Comparison of ENCODE assay signal across 8 cellular contexts in the genomic region with DNA sequence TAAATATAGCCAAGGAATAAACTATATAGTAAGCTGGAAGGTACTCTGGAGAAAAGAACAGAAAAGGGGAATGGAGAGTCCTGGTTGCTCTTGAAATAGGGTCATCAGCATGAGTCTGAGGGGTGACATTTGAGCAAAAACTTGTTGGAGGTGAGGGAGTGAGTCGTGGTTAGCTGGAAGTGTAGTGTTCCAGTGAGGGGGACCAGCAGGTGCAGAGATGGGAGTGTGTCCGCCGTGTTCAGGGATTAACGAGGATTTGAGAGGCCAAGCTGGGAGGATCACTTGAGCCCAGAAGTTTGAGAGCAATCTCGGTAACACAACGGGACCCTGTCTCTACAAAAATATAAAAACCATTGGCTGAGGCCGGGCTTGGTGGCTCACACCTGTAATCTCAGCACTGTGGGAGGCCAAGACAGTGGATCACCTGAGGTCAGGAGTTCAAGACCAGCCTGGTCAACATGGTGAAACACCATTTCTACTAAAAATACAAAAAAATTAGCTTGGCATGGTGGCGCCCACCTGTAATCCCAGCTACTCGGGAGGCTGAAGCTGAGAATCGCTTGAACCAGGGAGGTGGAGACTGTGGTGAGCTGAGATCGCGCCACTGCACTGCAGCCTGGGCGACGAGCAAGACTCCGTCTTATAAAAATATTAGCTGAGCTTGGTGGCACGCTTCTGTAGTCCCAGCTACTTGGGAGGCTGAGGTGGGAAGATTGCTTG. TPM values are rescaled to one million over a fixed set of nuclear protein-coding genes. Genes with fewer than 3 reads are reported as not detected.
A peak's percentile ranks its signal among the peaks of the same experiment; 100 is the strongest.
DNase-seq lines count a peak whose midpoint lies in the region; ATAC-seq and TF ChIP-seq lines count a peak whose summit lies in the region.

No MANE protein-coding gene starts in this region.

- H3K27ac Mint-ChIP-seq in CD8-positive, alpha-beta memory T cell = peak overlapping the region; percentile 93 to 100 (median 100)
- H3K27ac Mint-ChIP-seq in endothelial cell (ENCODE audit: unreplicated experiment) = peak overlapping the region; percentile 33

- peaks cover 71% of the 10 kb centered on the region for H3K79me2 ChIP-seq in OCI-LY7 (ENCODE audit: insufficient read depth, low read depth, low read length)

- DNase-seq in CD8-positive, alpha-beta memory T cell = no peak
- DNase-seq in OCI-LY7 (ENCODE audit: low spot score) (no peak), endothelial cell (ENCODE audit: low spot score) (no peak), cerebellar nuclear complex (lab: John Stamatoyannopoulos, UW) (no peak), AML-193 (lab: John Stamatoyannopoulos, UW) (no peak)

- peak overlapping the region; percentile 89 for H3K4me3 ChIP-seq in CD8-positive, alpha-beta memory T cell (ENCODE audit: low read length)
- peak overlapping the region; percentile 92 for H3K4me3 ChIP-seq in OCI-LY7 (ENCODE audit: low read depth, low read length, poor library complexity, severe bottlenecking)
- peak overlapping the region; percentile 90 to 93 for H3K4me3 ChIP-seq in neutrophil (ENCODE audit: low read depth in 1 of 2, low read length in 1 of 2)

- no peaks in the 10 kb centered on the region for H3K9me3 ChIP-seq in CD8-positive, alpha-beta memory T cell (ENCODE audit: low read length)
- no peaks in the 10 kb centered on the region for H3K9me3 ChIP-seq in OCI-LY7 (ENCODE audit: low read length)
- H3K9me3 ChIP-seq in neutrophil = no peaks in the 10 kb centered on the region

- no peaks in the 10 kb centered on the region for H3K27me3 Mint-ChIP-seq in CD8-positive, alpha-beta memory T cell
- H3K27me3 Mint-ChIP-seq in endothelial cell (ENCODE audit: unreplicated experiment) = peaks cover 11% of the 10 kb centered on the region

- H3K9me2 ChIP-seq in OCI-LY7 (ENCODE audit: insufficient read depth, low read length) = no peaks in the 10 kb centered on the region

- no peak overlapping the region for H2AFZ ChIP-seq in OCI-LY7 (ENCODE audit: low read length)

- POLR2A ChIA-PET in CD8-positive, alpha-beta memory T cell (lab: Charles Lee) = interaction anchor here (0.5 to 3.2 kb wide), 8 partner anchors 11 to 1182 kb away, joined by 3 to 82 read pairs (median 6); a partner anchor contains a TSS
- POLR2A ChIA-PET in OCI-LY7 (lab: Charles Lee) = interaction anchor here (0.7 to 4.0 kb wide), 6 partner anchors 11 to 78 kb away, joined by 3 to 15 read pairs (median 4); a partner anchor contains a TSS

- 0 out of 2 replicates have a peak, but pooled peaks cover 7% of the 10 kb centered on the region for H4K20me1 ChIP-seq in OCI-LY7 (ENCODE audit: insufficient read depth, low read length)

- H3K4me1 Mint-ChIP-seq in CD8-positive, alpha-beta memory T cell = peaks cover 56 to 66% (median 65%) of the 10 kb centered on the region in 3 donors
- peaks cover 32% of the 10 kb centered on the region for H3K4me1 Mint-ChIP-seq in endothelial cell (ENCODE audit: unreplicated experiment)

- peak overlapping the region; percentile 72 for H3K4me2 ChIP-seq in OCI-LY7 (ENCODE audit: low read length)

- H3K27ac ChIP-seq in CD8-positive, alpha-beta memory T cell (ENCODE audit: low read depth, low read length) = peak overlapping the region; percentile 95
- H3K27ac ChIP-seq in OCI-LY7 (ENCODE audit: low read depth, low read length, poor library complexity, severe bottlenecking) (peak overlapping the region; percentile 86), neutrophil (peak overlapping the region; percentile 94)

- BruUV-seq in OCI-LY7 (replicated peaks; lab: Mats Ljungman, UMichigan) = no TSS peak

- intact Hi-C loops in OCI-LY7 (cut with micrococcal nuclease; ENCODE audit: unreplicated experiment) = no loop called here

- peaks cover 0 to 46% (median 3%) of the 10 kb centered on the region in 3 donors for H3K36me3 Mint-ChIP-seq in CD8-positive, alpha-beta memory T cell
- H3K36me3 Mint-ChIP-seq in endothelial cell (ENCODE audit: low read depth, unreplicated experiment) = peaks cover 18% of the 10 kb centered on the region

- peaks cover 51% of the 10 kb centered on the region for H3K4me1 ChIP-seq in CD8-positive, alpha-beta memory T cell (ENCODE audit: insufficient read depth, low read length)
- H3K4me1 ChIP-seq in OCI-LY7 (ENCODE audit: insufficient read depth, low read length, poor library complexity, severe bottlenecking) = peaks cover 48% of the 10 kb centered on the region
- peaks cover 21 to 30% of the 10 kb centered on the region in 2 experiments for H3K4me1 ChIP-seq in neutrophil (ENCODE audit: control insufficient read depth in 1 of 2, insufficient read depth in 1 of 2, low read depth in 1 of 2, low read length in 1 of 2)

- H3K36me3 ChIP-seq in CD8-positive, alpha-beta memory T cell (ENCODE audit: insufficient read depth, low read length) = peaks cover 5% of the 10 kb centered on the region
- H3K36me3 ChIP-seq in OCI-LY7 (ENCODE audit: insufficient read depth, low read length) = peaks cover 44% of the 10 kb centered on the region
- H3K36me3 ChIP-seq in neutrophil = peaks cover 15% of the 10 kb centered on the region

- H3K4me3 Mint-ChIP-seq in CD8-positive, alpha-beta memory T cell = peak overlapping the region; percentile 93 to 100 (median 99)
- H3K4me3 Mint-ChIP-seq in endothelial cell (ENCODE audit: unreplicated experiment) = peak overlapping the region; percentile 99

- TF ChIP-seq CTCF in OCI-LY7 (conservative IDR thresholded peaks at IDR 0.05; ENCODE audit: low read length) (no peak), endothelial cell (IDR thresholded peaks at IDR 0.05; ENCODE audit: unreplicated experiment) (no peak), neutrophil (IDR thresholded peaks at IDR 0.05) (no peak)

- CTCF ChIA-PET in CD8-positive, alpha-beta memory T cell (lab: Charles Lee) = interaction anchor here (1.0 to 2.3 kb wide), 3 partner anchors 21 to 56 kb away, joined by 3 to 6 read pairs (median 3); no protein-coding TSS in a partner anchor
- CTCF ChIA-PET in OCI-LY7 (lab: Charles Lee; ENCODE audit: unreplicated experiment) = no interaction called here

- no peaks in the 10 kb centered on the region for H3K9me3 Mint-ChIP-seq in CD8-positive, alpha-beta memory T cell
- H3K9me3 Mint-ChIP-seq in endothelial cell (ENCODE audit: unreplicated experiment) = no peaks in the 10 kb centered on the region

- ATAC-seq in HG03108 (IDR thresholded peaks at IDR 0.05; ENCODE audit: unreplicated experiment) (no peak), GM19035 (IDR thresholded peaks at IDR 0.05; ENCODE audit: unreplicated experiment) (no peak)

- H3K27me3 ChIP-seq in CD8-positive, alpha-beta memory T cell (ENCODE audit: insufficient read depth, low read length, poor library complexity, severe bottlenecking) = no peaks in the 10 kb centered on the region
- peaks cover 8% of the 10 kb centered on the region for H3K27me3 ChIP-seq in neutrophil

RNA-seq across cellular contexts. Expression of a gene that starts 1.1 kb away (rescaled TPM):
- total RNA-seq in CD8-positive, alpha-beta memory T cell = 100 to 1,000 TPM; 190 to 196 TPM
- 115 TPM for polyA plus RNA-seq in CD8-positive, alpha-beta memory T cell
- total RNA-seq in OCI-LY7 (2014; rRNA removed; shearing (Covaris generic)) = 70.1 and 74.6 TPM in 2 replicates
- total RNA-seq in OCI-LY7 (2022) (168 and 175 TPM in 2 replicates), endothelial cell (ENCODE audit: unreplicated experiment) (139 TPM)

RNA-seq across cellular contexts. Expression of a gene that starts 10.8 kb away (rescaled TPM):
- 1,000 to 10,000 TPM; 2,654 to 2,668 TPM for total RNA-seq in CD8-positive, alpha-beta memory T cell
- polyA plus RNA-seq in CD8-positive, alpha-beta memory T cell = 1,795 TPM
- total RNA-seq in OCI-LY7 (2014; rRNA removed; shearing (Covaris generic)) = 538 and 634 TPM in 2 replicates
- total RNA-seq in OCI-LY7 (2022) = 3,661 and 4,044 TPM in 2 replicates
- total RNA-seq in endothelial cell (ENCODE audit: unreplicated experiment) = 2,151 TPM

RNA-seq across cellular contexts. Expression of a gene that starts 34.1 kb away (rescaled TPM):
- total RNA-seq in CD8-positive, alpha-beta memory T cell = 10 to 100 TPM; 35.2 to 36.4 TPM
- 4.0 TPM for polyA plus RNA-seq in CD8-positive, alpha-beta memory T cell
- 28.3 and 30.4 TPM in 2 replicates for total RNA-seq in OCI-LY7 (2014; rRNA removed; shearing (Covaris generic))
- 65.9 and 68.2 TPM in 2 replicates for total RNA-seq in OCI-LY7 (2022)
- 172 TPM for total RNA-seq in endothelial cell (ENCODE audit: unreplicated experiment)

RNA-seq across cellular contexts. Expression of a gene that starts 34.1 kb away (rescaled TPM):
- 100 to 1,000 TPM; 131 to 137 TPM for total RNA-seq in CD8-positive, alpha-beta memory T cell
- 47.3 TPM for polyA plus RNA-seq in CD8-positive, alpha-beta memory T cell
- total RNA-seq in OCI-LY7 (2014; rRNA removed; shearing (Covaris generic)) = 98.1 and 116 TPM in 2 replicates
- total RNA-seq in OCI-LY7 (2022) (91.1 and 93.2 TPM in 2 replicates), endothelial cell (ENCODE audit: unreplicated experiment) (86.2 TPM)

RNA-seq across cellular contexts. Expression of a gene that starts 39.9 kb away (rescaled TPM):
- total RNA-seq in CD8-positive, alpha-beta memory T cell = 10 to 100 TPM; 32.8 to 36.4 TPM
- polyA plus RNA-seq in CD8-positive, alpha-beta memory T cell = 355 TPM
- total RNA-seq in OCI-LY7 (2014; rRNA removed; shearing (Covaris generic)) = 19.4 and 21.8 TPM in 2 replicates
- 55.9 and 57.2 TPM in 2 replicates for total RNA-seq in OCI-LY7 (2022)
- 10.2 TPM for total RNA-seq in endothelial cell (ENCODE audit: unreplicated experiment)
